ENCODE assay signal across 24 cellular contexts in genomic region chr2:42228101-42228500, GRCh38. TPM values are rescaled to one million over a fixed set of nuclear protein-coding genes. Genes with fewer than 3 reads are reported as not detected.
DNase-seq lines count a peak whose midpoint lies in the region; ATAC-seq, FAIRE-seq and TF ChIP-seq lines count a peak whose summit lies in the region.
"Had no signal": no experiment of that assay in that cellular context is flagged by ENCODE, and none has a peak within 500 bp of the region (broad histone marks: within the 10 kb centered on the region; RNA-seq: fewer than 3 reads in every experiment).

No MANE protein-coding gene starts in this region.

- no peak overlapping the region for H3K4me3 Mint-ChIP-seq in activated naive CD8-positive, alpha-beta T cell
- H3K4me3 Mint-ChIP-seq in activated naive CD8-positive, alpha-beta T cell treated with anti-CD3 and anti-CD28 coated beads, Interleukin-2, amount 50 U/mL, for 24 hours: no peak overlapping the region
- no peak overlapping the region for H3K4me3 Mint-ChIP-seq in nephron
- H3K4me3 Mint-ChIP-seq: B cell had no signal

- no peaks in the 10 kb centered on the region for H3K9me3 Mint-ChIP-seq in activated naive CD8-positive, alpha-beta T cell (ENCODE audit: low read depth)
- no peaks in the 10 kb centered on the region for H3K9me3 Mint-ChIP-seq in activated naive CD8-positive, alpha-beta T cell treated with anti-CD3 and anti-CD28 coated beads, Interleukin-2, amount 50 U/mL, for 24 hours
- H3K9me3 Mint-ChIP-seq in nephron: no peaks in the 10 kb centered on the region
- H3K9me3 Mint-ChIP-seq: CD4-positive, alpha-beta T cell; CD8-positive, alpha-beta T cell had no signal

- WGBS in HepG2 (ENCODE audit: low lambda C conversion rate): 88% methylated on average over 1 of the region's 1 CpG
- WGBS in right lobe of liver (ENCODE audit: insufficient coverage, low coverage, low lambda C conversion rate, missing lambda C conversion rate): 79% methylated on average over 1 of the region's 1 CpG

- TF ChIP-seq CTCF in HepG2 (CRISPR knock-in tag; IDR thresholded peaks at IDR 0.05) (no peak), right lobe of liver (IDR thresholded peaks at IDR 0.05) (no peak), nephron (IDR thresholded peaks at IDR 0.05; ENCODE audit: unreplicated experiment in 3 of 3) (no peak)

- no peaks in the 10 kb centered on the region for H3K27me3 ChIP-seq in HepG2 (ENCODE audit: control insufficient read depth in 1 of 2, insufficient read depth in 2 of 2, low read length in 2 of 2)
- no peaks in the 10 kb centered on the region for H3K27me3 ChIP-seq in right lobe of liver
- H3K27me3 ChIP-seq: BLaER1 treated with 17β-estradiol and CSF1 and Interleukin-3, amounts not matched to agents 10 nM and 100 nM had no signal

- H3K4me3 ChIP-seq in HepG2 (replicated peaks in 1 of 3; ENCODE audit: insufficient read depth in 1 of 3, low read depth in 2 of 3, low read length in 3 of 3) (no peak overlapping the region), right lobe of liver (no peak overlapping the region)
- H3K4me3 ChIP-seq: A549; BLaER1 treated with 17β-estradiol and CSF1 and Interleukin-3, amounts not matched to agents 10 nM and 100 nM; GM12878 had no signal

- H3K27me3 Mint-ChIP-seq in activated naive CD8-positive, alpha-beta T cell: no peaks in the 10 kb centered on the region
- H3K27me3 Mint-ChIP-seq in activated naive CD8-positive, alpha-beta T cell treated with anti-CD3 and anti-CD28 coated beads, Interleukin-2, amount 50 U/mL, for 24 hours: no peaks in the 10 kb centered on the region
- no peaks in the 10 kb centered on the region for H3K27me3 Mint-ChIP-seq in nephron (ENCODE audit: low read depth)
- H3K27me3 Mint-ChIP-seq: B cell; CD4-positive, alpha-beta T cell had no signal

- H3K4me2 ChIP-seq in HepG2 (ENCODE audit: low read depth, low read length): peak overlapping the region; percentile 14; the same call in 1 of the 2 replicates
- H3K4me2 ChIP-seq: A549; BLaER1 treated with 17β-estradiol and CSF1 and Interleukin-3, amounts not matched to agents 10 nM and 100 nM had no signal

- peaks cover 81% of the 10 kb centered on the region for H3K4me1 Mint-ChIP-seq in activated naive CD8-positive, alpha-beta T cell (ENCODE audit: low read depth)
- peaks cover 64% of the 10 kb centered on the region for H3K4me1 Mint-ChIP-seq in activated naive CD8-positive, alpha-beta T cell treated with anti-CD3 and anti-CD28 coated beads, Interleukin-2, amount 50 U/mL, for 24 hours
- peaks cover 68% of the 10 kb centered on the region for H3K4me1 Mint-ChIP-seq in nephron

- POLR2A ChIA-PET in HepG2 (lab: Yijun Ruan, JAX): interaction anchor here (0.8 kb wide), 1 partner anchor 59 kb away, joined by 3 read pairs; the partner anchor contains the start of gene EML4

- TF ChIP-seq EP300 in HepG2 (IDR thresholded peaks at IDR 0.05; ENCODE audit: low read depth in 2 of 2, low read length in 2 of 2) (no peak), HepG2 (CRISPR knock-in tag; IDR thresholded peaks at IDR 0.05; ENCODE audit: borderline replicate concordance) (no peak)

- CTCF ChIA-PET in HepG2 (lab: Yijun Ruan, JAX; ENCODE audit: low intra/inter-chr PET ratio, low total read pairs): no interaction called here

- no TSS peak for BruUV-seq in HepG2 (replicated peaks; lab: Mats Ljungman, UMichigan)

- TF ChIP-seq POLR2A in HepG2 (IDR thresholded peaks at IDR 0.05; ENCODE audit: insufficient read depth in 1 of 2, low read depth in 2 of 2, low read length in 2 of 2) (no peak), right lobe of liver (IDR thresholded peaks at IDR 0.05) (no peak)

- no peak for TF ChIP-seq RAD21 in HepG2 (CRISPR knock-in tag; IDR thresholded peaks at IDR 0.05)

- peaks cover 100% of the 10 kb centered on the region for H4K20me1 ChIP-seq in HepG2 (ENCODE audit: insufficient read depth, low read length)

- H3K36me3 Mint-ChIP-seq in activated naive CD8-positive, alpha-beta T cell: peaks cover 6% of the 10 kb centered on the region
- peaks cover 1% of the 10 kb centered on the region for H3K36me3 Mint-ChIP-seq in activated naive CD8-positive, alpha-beta T cell treated with anti-CD3 and anti-CD28 coated beads, Interleukin-2, amount 50 U/mL, for 24 hours (ENCODE audit: low read depth)
- H3K36me3 Mint-ChIP-seq in nephron (ENCODE audit: low read depth): peaks cover 5% of the 10 kb centered on the region

- no peak overlapping the region for H3K9ac ChIP-seq in HepG2 (ENCODE audit: insufficient read depth, low read depth, low read length)
- H3K9ac ChIP-seq: BLaER1 treated with 17β-estradiol and CSF1 and Interleukin-3, amounts not matched to agents 10 nM and 100 nM had no signal

- H3K27ac Mint-ChIP-seq in activated naive CD8-positive, alpha-beta T cell: peak overlapping the region; percentile 28
- no peak overlapping the region for H3K27ac Mint-ChIP-seq in activated naive CD8-positive, alpha-beta T cell treated with anti-CD3 and anti-CD28 coated beads, Interleukin-2, amount 50 U/mL, for 24 hours
- H3K27ac Mint-ChIP-seq in nephron: peak overlapping the region; percentile 45 to 69 (median 66)
- H3K27ac Mint-ChIP-seq: B cell; CD4-positive, alpha-beta T cell; CD8-positive, alpha-beta T cell had no signal

- intact Hi-C loops in HepG2 (cut with micrococcal nuclease; ENCODE audit: unreplicated experiment): loop anchor here (2.0 kb wide), 1 partner anchor 15 kb away; no protein-coding TSS in a partner anchor
- intact Hi-C loops in right lobe of liver (cut with DNase I): no loop called here

- no peak for DNase-seq in activated naive CD8-positive, alpha-beta T cell treated with anti-CD3 and anti-CD28 coated beads, Interleukin-2, amount 50 U/mL, for 24 hours
- DNase-seq in HepG2 (ENCODE audit: low spot score) (no peak), right lobe of liver (no peak), DMS153 treated with DMSO at 0.1 percent for 48 hours (lab: John Stamatoyannopoulos, UW; ENCODE audit: unreplicated experiment) (no peak)
- DNase-seq: AML-193; Caco-2; Calu3; CD4-positive, alpha-beta T cell; CD8-positive, alpha-beta T cell; DMS53; DMS79; EL; GDM1 had no signal

- ATAC-seq in activated naive CD8-positive, alpha-beta T cell treated with anti-CD3 and anti-CD28 coated beads, Interleukin-2, amount 50 U/mL, for 24 hours: no peak
- ATAC-seq in HepG2 (no peak; the same call in 2 of the 3 replicates), right lobe of liver (no peak)
- ATAC-seq: A549; CD8-positive, alpha-beta T cell; GM12878 had no signal

- H3K36me3 ChIP-seq in HepG2 (replicated peaks in 1 of 2; ENCODE audit: control insufficient read depth in 1 of 2, insufficient read depth in 2 of 2, low read length in 2 of 2) (peaks cover 4 to 23% of the 10 kb centered on the region in 2 experiments; a peak in 4 of 5 replicates), right lobe of liver (no peaks in the 10 kb centered on the region)

- H3K27ac ChIP-seq in HepG2 (ENCODE audit: extremely low read length, insufficient read depth, low read length) (no peak overlapping the region), right lobe of liver (no peak overlapping the region)
- H3K27ac ChIP-seq: 22Rv1; A549; BLaER1 treated with 17β-estradiol and CSF1 and Interleukin-3, amounts not matched to agents 10 nM and 100 nM; C4-2B had no signal

- FAIRE-seq in HepG2 (lab: Jason Lieb, UNC): no peak
- FAIRE-seq: A549, D721Med, GM12878, GM12892, GM18507 had no signal

- H3K4me1 ChIP-seq in HepG2 (ENCODE audit: insufficient read depth, low read length): peaks cover 97% of the 10 kb centered on the region
- H3K4me1 ChIP-seq in right lobe of liver: no peaks in the 10 kb centered on the region

- no peaks in the 10 kb centered on the region for H3K9me3 ChIP-seq in HepG2 (ENCODE audit: low read length)
- H3K9me3 ChIP-seq in right lobe of liver: no peaks in the 10 kb centered on the region
- H3K9me3 ChIP-seq: A549; BLaER1 treated with 17β-estradiol and CSF1 and Interleukin-3, amounts not matched to agents 10 nM and 100 nM; Caco-2 had no signal

- in situ Hi-C loops in HepG2 (cut with HindIII; ENCODE audit: extremely low pct_ligation_motif_present, low pct_unique_long_range_greater_than_20kb): no loop called here

- H2AFZ ChIP-seq in HepG2 (ENCODE audit: low read length): no peak overlapping the region

- peaks cover 100% of the 10 kb centered on the region for H3K79me2 ChIP-seq in HepG2 (ENCODE audit: insufficient read depth, low read length)

RNA-seq across cellular contexts. Expression of gene EML4, which starts 58.9 kb away (rescaled TPM):
- total RNA-seq in HepG2 (2016; rRNA removed; fragmentation: Illumina TruSeq; extraction: Trizol): 243 and 362 TPM in 2 replicates
- total RNA-seq in HepG2 (2016; cell fraction: cytosol; rRNA removed; fragmentation: Illumina TruSeq; extraction: Trizol; ENCODE audit: low read depth): 33.1 and 38.2 TPM in 2 replicates
- total RNA-seq in HepG2 (2016; cell fraction: insoluble cytoplasmic fraction; rRNA removed; fragmentation: Illumina TruSeq; extraction: Trizol): 236 and 353 TPM in 2 replicates
- 84.2 and 89.8 TPM in 2 replicates for total RNA-seq in HepG2 (2016; cell fraction: membrane; rRNA removed; fragmentation: Illumina TruSeq; extraction: Trizol)
- total RNA-seq in HepG2 (2016; cell fraction: nucleus; rRNA removed; fragmentation: Illumina TruSeq; extraction: Trizol): 261 and 283 TPM in 2 replicates
- polyA plus RNA-seq in HepG2 (2011; rRNA removed): 355 and 476 TPM in 2 replicates
- 199 and 296 TPM in 2 replicates for polyA plus RNA-seq in HepG2 (2011; cell fraction: cytosol; rRNA removed)
- polyA plus RNA-seq in HepG2 (2011; cell fraction: nucleus; rRNA removed): 364 and 369 TPM in 2 replicates
- 244 and 400 TPM in 2 replicates for polyA plus RNA-seq in HepG2 (2012)
- polyA plus RNA-seq in HepG2 (2016; cell fraction: cytosol; fragmentation: Illumina TruSeq; extraction: Trizol; ENCODE audit: low read depth): 6.9 and 8.0 TPM in 2 replicates
- polyA plus RNA-seq in HepG2 (2016; cell fraction: insoluble cytoplasmic fraction; fragmentation: Illumina TruSeq; extraction: Trizol; ENCODE audit: low read depth): 247 and 266 TPM in 2 replicates
- polyA plus RNA-seq in HepG2 (2016; cell fraction: membrane; fragmentation: Illumina TruSeq; extraction: Trizol; ENCODE audit: low read depth): 32.1 and 33.7 TPM in 2 replicates
- 219 and 231 TPM in 2 replicates for polyA plus RNA-seq in HepG2 (2016; cell fraction: nucleus; fragmentation: Illumina TruSeq; extraction: Trizol; ENCODE audit: insufficient read depth, low read depth)
- polyA minus RNA-seq in HepG2 (2011; rRNA and poly(A)+ RNA removed; ENCODE audit: low replicate concordance): 36.9 and 556 TPM in 2 replicates
- 400 and 421 TPM in 2 replicates for polyA minus RNA-seq in HepG2 (2011; cell fraction: cytosol; rRNA and poly(A)+ RNA removed)
- polyA minus RNA-seq in HepG2 (2011; cell fraction: nucleus; rRNA and poly(A)+ RNA removed): 1,279 and 1,350 TPM in 2 replicates
- 10 to 100 TPM; 28.3 to 55.7 (median 36.7) TPM for total RNA-seq in right lobe of liver
